ENCODE assay signal across 9 cellular contexts in the genomic region with DNA sequence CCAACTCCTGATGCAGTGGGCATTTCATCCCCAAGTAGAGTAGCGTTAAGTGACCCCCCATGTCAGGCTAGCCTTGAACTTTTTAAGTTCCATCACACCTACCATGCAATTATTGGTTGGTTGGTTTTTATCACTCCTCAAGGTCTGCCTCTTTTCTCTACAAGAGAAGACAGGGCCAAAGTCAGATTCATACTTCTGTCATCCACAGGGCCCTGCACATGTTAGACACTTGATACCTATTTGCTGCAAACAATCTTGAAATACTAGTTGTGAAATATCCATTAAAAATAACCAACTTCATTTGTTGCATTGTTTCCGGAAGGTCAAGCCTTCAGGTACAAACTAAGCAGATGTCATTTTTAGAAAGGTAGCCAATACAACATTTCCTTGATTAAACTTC. TPM values are rescaled to one million over a fixed set of nuclear protein-coding genes. Genes with fewer than 3 reads are reported as not detected.
DNase-seq lines count a peak whose midpoint lies in the region; ATAC-seq, FAIRE-seq and TF ChIP-seq lines count a peak whose summit lies in the region.
"Had no signal": no experiment of that assay in that cellular context is flagged by ENCODE, and none has a peak within 500 bp of the region (broad histone marks: within the 10 kb centered on the region; RNA-seq: fewer than 3 reads in every experiment).

No MANE protein-coding gene starts in this region.

- intact Hi-C loops in activated B cell treated with CpG ODN at 0.5 μM for 24 hours (cut with micrococcal nuclease): loop anchor here (5.0 to 10.0 kb wide), 5 partner anchors 228 to 1756 kb away; a partner anchor contains a TSS
- intact Hi-C loops in pancreas (cut with DNase I): no loop called here

- H3K4me1 ChIP-seq in iPS-15b (ENCODE audit: control insufficient read depth, insufficient read depth, low read length): peaks cover 5% of the 10 kb centered on the region
- H3K4me1 ChIP-seq in thoracic aorta (ENCODE audit: control insufficient read depth in 1 of 2, low read depth in 2 of 2): peaks cover 15 to 31% of the 10 kb centered on the region in 2 donors
- peaks cover 0 to 7% (median 0%) of the 10 kb centered on the region in 3 donors for H3K4me1 ChIP-seq in pancreas

- peaks cover 40% of the 10 kb centered on the region for H3K4me1 Mint-ChIP-seq in activated T-cell treated with anti-CD3 and anti-CD28 coated beads, Interleukin-2, amount 50 U/mL, for 4 hours (ENCODE audit: low read depth)
- H3K4me1 Mint-ChIP-seq in activated B cell treated with CpG ODN at 0.5 μM for 24 hours: peaks cover 37% of the 10 kb centered on the region

- 66 to 77% methylated on average over 2 of the region's 2 CpGs for WGBS in pancreas, 2 donors

- H3K9me3 ChIP-seq in iPS-15b (ENCODE audit: control insufficient read depth, insufficient read depth, low read length) (no peaks in the 10 kb centered on the region), thoracic aorta (no peaks in the 10 kb centered on the region), pancreas (no peaks in the 10 kb centered on the region)

- no peak overlapping the region for H3K27ac ChIP-seq in thoracic aorta
- H3K27ac ChIP-seq in pancreas: no peak overlapping the region

- CTCF ChIA-PET in activated B cell treated with CpG ODN at 0.5 μM for 24 hours (lab: Charles Lee): interaction anchor here (1.1 kb wide), 1 partner anchor 13 kb away, joined by 3 read pairs; no protein-coding TSS in a partner anchor

- H3K4me3 ChIP-seq in iPS-15b (ENCODE audit: low read depth, low read length) (peak overlapping the region; percentile 76), thoracic aorta (peak overlapping the region; percentile 81), pancreas (peak overlapping the region in 1 of 4 donors; percentile 66)

- no peak overlapping the region for H3K9ac ChIP-seq in iPS-15b (ENCODE audit: low read depth, low read length)

- no peak for DNase-seq in activated T-cell treated with anti-CD3 and anti-CD28 coated beads, Interleukin-2, amount 50 U/mL, for 4 hours
- no peak for DNase-seq in activated T-cell treated with anti-CD3 and anti-CD28 coated beads, Interleukin-2, amount 50 U/mL, for 48 hours
- DNase-seq in activated B cell treated with CpG ODN at 0.5 μM for 24 hours (no peak), thoracic aorta (ENCODE audit: low spot score) (no peak), pancreas (no peak), NCI-H2107 (lab: John Stamatoyannopoulos, UW) (no peak), NCI-H1092 (lab: John Stamatoyannopoulos, UW) (no peak)
- DNase-seq: dermis blood vessel endothelial cell had no signal

- FAIRE-seq in pancreas (lab: Jason Lieb, UNC): no peak

- H3K27me3 ChIP-seq in iPS-15b (ENCODE audit: control insufficient read depth, insufficient read depth, low read length) (no peaks in the 10 kb centered on the region), thoracic aorta (replicated peaks; ENCODE audit: insufficient read depth) (no peaks in the 10 kb centered on the region), pancreas (no peaks in the 10 kb centered on the region)

- TF ChIP-seq CTCF in activated B cell treated with CpG ODN at 0.5 μM for 24 hours (IDR thresholded peaks at IDR 0.05) (no peak), thoracic aorta (IDR thresholded peaks at IDR 0.05) (no peak), pancreas (IDR thresholded peaks at IDR 0.05) (no peak)

- H3K27ac Mint-ChIP-seq in activated B cell treated with CpG ODN at 0.5 μM for 24 hours: no peak overlapping the region

- H3K36me3 Mint-ChIP-seq in activated T-cell treated with anti-CD3 and anti-CD28 coated beads, Interleukin-2, amount 50 U/mL, for 4 hours (ENCODE audit: insufficient read depth): peaks cover 15% of the 10 kb centered on the region
- peaks cover 10% of the 10 kb centered on the region for H3K36me3 Mint-ChIP-seq in activated B cell treated with CpG ODN at 0.5 μM for 24 hours (ENCODE audit: low read depth)

- POLR2A ChIA-PET in activated B cell treated with CpG ODN at 0.5 μM for 24 hours (lab: Charles Lee): no interaction called here

- H3K36me3 ChIP-seq in iPS-15b (ENCODE audit: control insufficient read depth, insufficient read depth, low read length): no peaks in the 10 kb centered on the region
- H3K36me3 ChIP-seq in thoracic aorta: no peaks in the 10 kb centered on the region
- no peaks in the 10 kb centered on the region for H3K36me3 ChIP-seq in pancreas

- no peaks in the 10 kb centered on the region for H3K9me3 Mint-ChIP-seq in activated T-cell treated with anti-CD3 and anti-CD28 coated beads, Interleukin-2, amount 50 U/mL, for 4 hours
- H3K9me3 Mint-ChIP-seq in activated B cell treated with CpG ODN at 0.5 μM for 24 hours: no peaks in the 10 kb centered on the region

- peak overlapping the region; percentile 98 for H3K4me3 Mint-ChIP-seq in activated T-cell treated with anti-CD3 and anti-CD28 coated beads, Interleukin-2, amount 50 U/mL, for 4 hours
- H3K4me3 Mint-ChIP-seq in activated B cell treated with CpG ODN at 0.5 μM for 24 hours: peak overlapping the region; percentile 97

- no peak for ATAC-seq in activated T-cell treated with anti-CD3 and anti-CD28 coated beads, Interleukin-2, amount 50 U/mL, for 4 hours
- ATAC-seq in activated B cell treated with CpG ODN at 0.5 μM for 24 hours (ENCODE audit: low read depth): no peak
- no peak for ATAC-seq in thoracic aorta (ENCODE audit: insufficient number of reproducible peaks, low FRiP score, low read depth)
- ATAC-seq in pancreas: no peak

- H3K27me3 Mint-ChIP-seq in activated T-cell treated with anti-CD3 and anti-CD28 coated beads, Interleukin-2, amount 50 U/mL, for 4 hours (ENCODE audit: low read depth): no peaks in the 10 kb centered on the region
- H3K27me3 Mint-ChIP-seq in activated B cell treated with CpG ODN at 0.5 μM for 24 hours: no peaks in the 10 kb centered on the region

RNA-seq across cellular contexts. Expression of a gene that starts 1.2 kb away (rescaled TPM):
- total RNA-seq in activated T-cell treated with anti-CD3 and anti-CD28 coated beads, Interleukin-2, amount 50 U/mL, for 4 hours: 100 to 1,000 TPM; 126 to 157 (median 136) TPM
- total RNA-seq in activated B cell treated with CpG ODN at 0.5 μM for 24 hours: 37.4 and 41.1 TPM in 2 replicates
- 10 to 100 TPM; 18.1 to 22.7 TPM for total RNA-seq in thoracic aorta
- 10 to 100 TPM; 14.4 to 29.9 (median 15.9) TPM for total RNA-seq in pancreas
- 10 to 100 TPM; 15.0 to 19.7 TPM for polyA plus RNA-seq in pancreas
